ENCODE assay signal across 33 cellular contexts in the genomic region with DNA sequence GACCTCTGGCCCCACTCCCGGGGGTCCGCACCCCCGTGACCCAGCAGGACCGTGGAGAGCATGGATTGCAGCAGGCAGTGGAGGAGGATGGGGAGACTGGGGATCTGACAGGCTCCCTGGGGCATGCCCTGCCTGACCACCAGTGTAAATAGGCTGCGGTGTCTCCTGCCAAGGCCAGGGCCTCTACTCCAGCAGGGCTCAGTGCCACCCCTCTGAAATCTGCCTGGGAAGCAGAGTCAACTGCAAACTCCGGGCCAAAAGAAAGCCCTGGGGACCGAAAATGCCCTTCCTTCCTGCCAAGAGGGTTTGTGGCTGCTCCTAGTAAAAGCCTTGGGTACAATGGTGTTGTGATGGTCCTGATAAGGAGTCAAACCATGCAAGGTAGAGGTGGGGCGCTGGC. TPM values are rescaled to one million over a fixed set of nuclear protein-coding genes. Genes with fewer than 3 reads are reported as not detected.
"Had no signal": no experiment of that assay in that cellular context is flagged by ENCODE, and none has a peak within 500 bp of the region (broad histone marks: within the 10 kb centered on the region; RNA-seq: fewer than 3 reads in every experiment).

No MANE protein-coding gene starts in this region.

- H3K27ac ChIP-seq: cardiac muscle cell, SK-N-MC had no signal

- H3K36me3 ChIP-seq: cardiac muscle cell, SJCRH30, WERI-Rb-1 had no signal

- H3K4me3 ChIP-seq: cardiac muscle cell, SJCRH30, SK-N-MC had no signal

- H3K9me3 ChIP-seq: SJCRH30 had no signal

- H3K27me3 ChIP-seq: SJCRH30 had no signal

- DNase-seq: activated CD4-positive, alpha-beta memory T cell treated with anti-CD3 and anti-CD28 coated beads, Interleukin-2, amount 10 ng/mL, durations not matched to agents 7 days and 5 days; activated CD4-positive, alpha-beta T cell treated with anti-CD3 and anti-CD28 coated beads for 1 hour; activated CD4-positive, alpha-beta T cell treated with anti-CD3 and anti-CD28 coated beads for 48 hours; activated CD4-positive, CD25-positive, alpha-beta regulatory T cell; activated CD8-positive, alpha-beta memory T cell treated with anti-CD3 and anti-CD28 coated beads for 24 hours; activated CD8-positive, alpha-beta memory T cell treated with anti-CD3 and anti-CD28 coated beads, Interleukin-2, amount 10 ng/mL, durations not matched to agents 7 days and 5 days; activated CD8-positive, alpha-beta memory T cell treated with anti-CD3 and anti-CD28 coated beads, Interleukin-2, amount 50 U/mL, for 48 hours; activated effector memory CD4-positive, alpha-beta T cell treated with Interleukin-2 at 50 U/mL for 16 hours; activated naive CD4-positive, alpha-beta T cell treated with anti-CD3 and anti-CD28 coated beads, Interleukin-2, amount 10 ng/mL, durations not matched to agents 7 days and 5 days; activated naive CD8-positive, alpha-beta T cell treated with anti-CD3 and anti-CD28 coated beads, Interleukin-2, amount 50 U/mL, for 24 hours; activated T-cell treated with anti-CD3 and anti-CD28 coated beads, Interleukin-2, amount 50 U/mL, for 48 hours; Kasumi-1; MM.1S; MV-4-11; NCI-H1105; NCI-H1417 treated with DMSO at 0.1 percent for 48 hours; NCI-H187 treated with DMSO at 0.1 percent for 48 hours; NCI-H2081; NCI-H2171 treated with DMSO at 0.1 percent for 48 hours; NCI-H2227 treated with DMSO at 0.1 percent for 48 hours; NCI-H446; NCI-H510A treated with DMSO at 0.1 percent for 48 hours; NCI-H526 treated with DMSO at 0.1 percent for 48 hours; NCI-H774; SHP77; SJCRH30; T1000; WERI-Rb-1 had no signal

- ATAC-seq: activated CD8-positive, alpha-beta memory T cell treated with anti-CD3 and anti-CD28 coated beads, Interleukin-2, amount 10 ng/mL, durations not matched to agents 7 days and 5 days; activated naive CD8-positive, alpha-beta T cell treated with anti-CD3 and anti-CD28 coated beads, Interleukin-2, amount 50 U/mL, for 24 hours; Panc1 had no signal

RNA-seq across cellular contexts. Expression of gene ADRA2C, which starts 6.4 kb away (rescaled TPM):
- total RNA-seq: activated CD4-positive, alpha-beta memory T cell treated with anti-CD3 and anti-CD28 coated beads, Interleukin-2, amount 10 ng/mL, durations not matched to agents 7 days and 5 days; activated CD8-positive, alpha-beta memory T cell treated with anti-CD3 and anti-CD28 coated beads, Interleukin-2, amount 10 ng/mL, durations not matched to agents 7 days and 5 days; T-helper 1 cell treated with Interleukin-12 subunit alpha and Interleukin-12 subunit beta and Interleukin-4 antibody, amounts not matched to agents 30 ng/mL and 1 ng/mL, for 36 hours; T-helper 2 cell treated with Interferon-gamma antibody and Interleukin-4, amounts not matched to agents 100 ng/mL and 5 ng/mL, for 36 hours had no signal
